Comparison of ENCODE assay signal across 11 cellular contexts in genomic region chr19:19528721-19529490, GRCh38. TPM values are rescaled to one million over a fixed set of nuclear protein-coding genes. Genes with fewer than 3 reads are reported as not detected.
DNase-seq lines count a peak whose midpoint lies in the region; ATAC-seq, FAIRE-seq and TF ChIP-seq lines count a peak whose summit lies in the region.
"Had no signal": no experiment of that assay in that cellular context is flagged by ENCODE, and none has a peak within 500 bp of the region (broad histone marks: within the 10 kb centered on the region; RNA-seq: fewer than 3 reads in every experiment).

Gene YJEFN3 (plus strand): TSS chr19:19528911. CDS start chr19:19528933, 22 bp downstream.

- WGBS in small intestine, 3 donors: 67 to 87% (median 80%) methylated on average over 38 to 50 of the region's 50 CpGs

- CTCF ChIA-PET in activated CD4-positive, alpha-beta T cell treated with anti-CD3 and anti-CD28 coated beads for 36 hours (lab: Charles Lee): interaction anchor here (0.5 to 0.6 kb wide), 2 partner anchors 22 to 24 kb away, joined by 3 read pairs; no protein-coding TSS in a partner anchor

- TF ChIP-seq CTCF in astrocyte of the cerebellum (IDR thresholded peaks at IDR 0.05; ENCODE audit: low read depth, low read length, missing control alignments): no peak
- TF ChIP-seq CTCF in right atrium auricular region (IDR thresholded peaks at IDR 0.05): no peak

- H3K36me3 ChIP-seq in right atrium auricular region: peaks cover 29% of the 10 kb centered on the region
- H3K36me3 ChIP-seq in small intestine (ENCODE audit: control insufficient read depth in 2 of 2, insufficient read depth in 2 of 2, low read length in 2 of 2): no peaks in the 10 kb centered on the region

- peaks cover 10% of the 10 kb centered on the region for H3K4me1 Mint-ChIP-seq in activated CD4-positive, alpha-beta T cell treated with anti-CD3 and anti-CD28 coated beads for 36 hours

- H3K27me3 Mint-ChIP-seq in activated CD4-positive, alpha-beta T cell treated with anti-CD3 and anti-CD28 coated beads for 36 hours: no peaks in the 10 kb centered on the region

- no peak within 1 kb of the TSS for H3K4me3 Mint-ChIP-seq in activated CD4-positive, alpha-beta T cell treated with anti-CD3 and anti-CD28 coated beads for 36 hours
- H3K4me3 Mint-ChIP-seq: nephron had no signal

- in situ Hi-C loops in astrocyte of the cerebellum (cut with HindIII; ENCODE audit: low sequenced_read_pairs): no loop called here

- POLR2A ChIA-PET in activated CD4-positive, alpha-beta T cell treated with anti-CD3 and anti-CD28 coated beads for 36 hours (lab: Charles Lee): interaction anchor here (2.2 kb wide), 1 partner anchor 13 kb away, joined by 7 read pairs; the partner anchor contains the start of genes NDUFA13 and TSSK6

- FAIRE-seq in small intestine (lab: Jason Lieb, UNC): no peak

- intact Hi-C loops in activated CD4-positive, alpha-beta T cell treated with anti-CD3 and anti-CD28 coated beads for 36 hours (cut with DNase I, micrococcal nuclease): no loop called here

- H3K36me3 Mint-ChIP-seq in activated CD4-positive, alpha-beta T cell treated with anti-CD3 and anti-CD28 coated beads for 36 hours (ENCODE audit: low read depth): peaks cover 17% of the 10 kb centered on the region

- peaks cover 0 to 39% of the 10 kb centered on the region in 2 donors for H3K4me1 ChIP-seq in right atrium auricular region
- no peaks in the 10 kb centered on the region for H3K4me1 ChIP-seq in small intestine (ENCODE audit: control insufficient read depth in 2 of 2, insufficient read depth in 1 of 2, low read depth in 1 of 2, low read length in 1 of 2)

- H3K27me3 ChIP-seq in right atrium auricular region (no peaks in the 10 kb centered on the region), small intestine (ENCODE audit: control insufficient read depth in 2 of 2, insufficient read depth in 2 of 2, low read length in 2 of 2) (no peaks in the 10 kb centered on the region)

- H3K27ac ChIP-seq in right atrium auricular region (no peak within 1 kb of the TSS), small intestine (ENCODE audit: low read depth in 1 of 2, low read length in 1 of 2) (no peak within 1 kb of the TSS)

- H3K9me3 ChIP-seq in right atrium auricular region: no peaks in the 10 kb centered on the region
- no peaks in the 10 kb centered on the region for H3K9me3 ChIP-seq in small intestine (ENCODE audit: control insufficient read depth, low read depth)

- no peak for ATAC-seq in activated CD4-positive, alpha-beta T cell treated with anti-CD3 and anti-CD28 coated beads for 36 hours

- no peak for DNase-seq in activated CD4-positive, alpha-beta T cell treated with anti-CD3 and anti-CD28 coated beads for 36 hours
- no peak for DNase-seq in activated CD4-positive, alpha-beta T cell treated with anti-CD3 and anti-CD28 coated beads, Interleukin-2, amount 50 U/mL, for 1 hour
- no peak for DNase-seq in astrocyte of the cerebellum (ENCODE audit: low read depth)
- no peak for DNase-seq in right atrium auricular region (ENCODE audit: low spot score)
- DNase-seq in small intestine: no peak
- DNase-seq in A172 (ENCODE audit: low spot score): no peak
- DNase-seq in activated CD8-positive, alpha-beta memory T cell treated with anti-CD3 and anti-CD28 coated beads, Interleukin-2, amount 50 U/mL, for 4 hours: no peak
- DNase-seq in NCI-H524 treated with DMSO at 0.1 percent for 48 hours (lab: John Stamatoyannopoulos, UW): no peak
- DNase-seq: activated effector memory CD4-positive, alpha-beta T cell treated with Interleukin-2 at 50 U/mL for 16 hours; NCI-H1436 had no signal

- H3K27ac Mint-ChIP-seq in activated CD4-positive, alpha-beta T cell treated with anti-CD3 and anti-CD28 coated beads for 36 hours: no peak within 1 kb of the TSS

- no peaks in the 10 kb centered on the region for H3K9me3 Mint-ChIP-seq in activated CD4-positive, alpha-beta T cell treated with anti-CD3 and anti-CD28 coated beads for 36 hours (ENCODE audit: low read depth)
- H3K9me3 Mint-ChIP-seq: nephron had no signal

- H3K4me3 ChIP-seq in astrocyte of the cerebellum (ENCODE audit: low read depth, low read length) (peak within 1 kb of the TSS; percentile 1), right atrium auricular region (peak within 1 kb of the TSS; percentile 17 to 26), small intestine (ENCODE audit: low read depth in 1 of 2, low read length in 2 of 2) (no peak within 1 kb of the TSS)

RNA-seq across cellular contexts. Expression of gene YJEFN3, which starts in this region (rescaled TPM):
- 10 to 100 TPM; 10.7 to 11.4 TPM for total RNA-seq in activated CD4-positive, alpha-beta T cell treated with anti-CD3 and anti-CD28 coated beads for 36 hours
- total RNA-seq in right atrium auricular region: 1 to 10 TPM in 1 of 2 donors, under 1 TPM in 1; 0.85 to 1.5 TPM
- 10 to 100 TPM; 11.2 to 44.1 (median 23.8) TPM for polyA plus RNA-seq in small intestine
- 0.62 and 1.1 TPM in 2 replicates for total RNA-seq in A172 (2014; rRNA removed; shearing (Covaris generic))

Comparison
In these comparisons a context has a peak if more than half of its experiments do, and no peak if none do; other contexts are left out.
1. H3K4me3 ChIP-seq: peak in astrocyte of the cerebellum (single experiment) and right atrium auricular region (2 of 2); none in small intestine (0 of 2).